Comparison of ENCODE assay signal across 8 cellular contexts in the genomic region with DNA sequence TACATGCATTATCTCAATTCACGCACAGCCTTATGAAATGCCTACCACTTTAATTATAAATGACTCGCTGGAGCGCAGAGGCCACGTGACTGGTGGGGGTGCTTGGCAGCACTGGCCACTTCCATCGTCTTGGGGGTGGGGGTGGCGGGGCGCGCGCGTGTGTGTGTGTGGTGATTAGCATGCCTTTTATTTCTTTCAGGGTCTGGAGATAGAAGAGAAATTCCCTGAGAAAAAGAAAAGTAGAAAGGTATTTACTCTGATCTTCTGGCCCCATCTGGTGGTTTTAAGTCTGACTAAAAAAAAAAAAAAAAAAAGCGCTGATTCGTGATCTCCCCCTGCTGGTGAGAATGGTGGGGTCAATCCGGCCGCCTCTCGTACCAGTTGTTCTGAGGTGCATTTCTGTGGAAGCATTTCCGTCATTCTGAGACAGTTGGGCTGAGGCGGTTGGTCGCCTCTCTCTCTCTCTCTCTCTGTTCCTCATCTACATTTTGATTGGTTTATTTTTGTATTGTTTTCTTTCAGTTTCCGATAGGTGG. TPM values are rescaled to one million over a fixed set of nuclear protein-coding genes. Genes with fewer than 3 reads are reported as not detected.
DNase-seq lines count a peak whose midpoint lies in the region; ATAC-seq lines count a peak whose summit lies in the region.

A gene with protein sequence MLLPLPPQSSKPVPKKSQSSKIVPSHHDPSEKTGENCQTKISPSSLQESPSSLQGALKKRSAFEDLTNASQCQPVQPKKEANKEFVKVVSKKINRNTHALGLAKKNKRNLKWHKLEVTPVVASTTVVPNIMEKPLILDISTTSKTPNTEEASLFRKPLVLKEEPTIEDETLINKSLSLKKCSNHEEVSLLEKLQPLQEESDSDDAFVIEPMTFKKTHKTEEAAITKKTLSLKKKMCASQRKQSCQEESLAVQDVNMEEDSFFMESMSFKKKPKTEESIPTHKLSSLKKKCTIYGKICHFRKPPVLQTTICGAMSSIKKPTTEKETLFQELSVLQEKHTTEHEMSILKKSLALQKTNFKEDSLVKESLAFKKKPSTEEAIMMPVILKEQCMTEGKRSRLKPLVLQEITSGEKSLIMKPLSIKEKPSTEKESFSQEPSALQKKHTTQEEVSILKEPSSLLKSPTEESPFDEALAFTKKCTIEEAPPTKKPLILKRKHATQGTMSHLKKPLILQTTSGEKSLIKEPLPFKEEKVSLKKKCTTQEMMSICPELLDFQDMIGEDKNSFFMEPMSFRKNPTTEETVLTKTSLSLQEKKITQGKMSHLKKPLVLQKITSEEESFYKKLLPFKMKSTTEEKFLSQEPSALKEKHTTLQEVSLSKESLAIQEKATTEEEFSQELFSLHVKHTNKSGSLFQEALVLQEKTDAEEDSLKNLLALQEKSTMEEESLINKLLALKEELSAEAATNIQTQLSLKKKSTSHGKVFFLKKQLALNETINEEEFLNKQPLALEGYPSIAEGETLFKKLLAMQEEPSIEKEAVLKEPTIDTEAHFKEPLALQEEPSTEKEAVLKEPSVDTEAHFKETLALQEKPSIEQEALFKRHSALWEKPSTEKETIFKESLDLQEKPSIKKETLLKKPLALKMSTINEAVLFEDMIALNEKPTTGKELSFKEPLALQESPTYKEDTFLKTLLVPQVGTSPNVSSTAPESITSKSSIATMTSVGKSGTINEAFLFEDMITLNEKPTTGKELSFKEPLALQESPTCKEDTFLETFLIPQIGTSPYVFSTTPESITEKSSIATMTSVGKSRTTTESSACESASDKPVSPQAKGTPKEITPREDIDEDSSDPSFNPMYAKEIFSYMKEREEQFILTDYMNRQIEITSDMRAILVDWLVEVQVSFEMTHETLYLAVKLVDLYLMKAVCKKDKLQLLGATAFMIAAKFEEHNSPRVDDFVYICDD (N-terminal part only) (plus strand): TSS at position 402 of the 536 bp plus-strand sequence. CDS start 80,399 bp downstream, outside the sequence.

- no peaks in the 10 kb centered on the region for H3K36me3 ChIP-seq in CD4-positive, CD25-positive, alpha-beta regulatory T cell (ENCODE audit: control insufficient read depth, insufficient read depth, low read length)
- H3K36me3 ChIP-seq in mesodermal cell (ENCODE audit: control insufficient read depth, insufficient read depth, low read length) = no peaks in the 10 kb centered on the region

- H3K4me3 ChIP-seq in CD4-positive, CD25-positive, alpha-beta regulatory T cell (ENCODE audit: low read depth, low read length) = peak within 1 kb of the TSS; percentile 64
- H3K4me3 ChIP-seq in mesodermal cell (ENCODE audit: extremely low read depth, insufficient read depth, low read length, poor library complexity, severe bottlenecking) = no peak within 1 kb of the TSS

- H3K4me1 ChIP-seq in CD4-positive, CD25-positive, alpha-beta regulatory T cell (ENCODE audit: control insufficient read depth, insufficient read depth, low read length, poor library complexity, severe bottlenecking) = no peaks in the 10 kb centered on the region
- H3K4me1 ChIP-seq in mesodermal cell (ENCODE audit: control insufficient read depth, insufficient read depth, low read length, poor library complexity, severe bottlenecking) = peaks cover 20% of the 10 kb centered on the region

- no CpG with 5 or more reads among the region's 19 CpGs for WGBS in mesodermal cell (ENCODE audit: insufficient coverage in 2 of 2), 2 experiments

- H3K27ac Mint-ChIP-seq in CD4-positive, CD25-positive, alpha-beta regulatory T cell = peak within 1 kb of the TSS; percentile 66 to 79 (median 72)
- H3K27ac Mint-ChIP-seq in activated CD4-positive, alpha-beta memory T cell treated with anti-CD3 and anti-CD28 coated beads for 36 hours = peak within 1 kb of the TSS; percentile 88

- CTCF ChIA-PET in activated CD4-positive, alpha-beta memory T cell treated with anti-CD3 and anti-CD28 coated beads for 36 hours (lab: Charles Lee) = interaction anchor here (0.7 to 1.2 kb wide), 4 partner anchors 19 to 540 kb away, joined by 3 read pairs; a partner anchor contains a TSS

- POLR2A ChIA-PET in activated CD4-positive, alpha-beta memory T cell treated with anti-CD3 and anti-CD28 coated beads for 36 hours (lab: Charles Lee) = interaction anchor here (0.6 to 0.7 kb wide), 2 partner anchors 378 to 972 kb away, joined by 3 read pairs; no protein-coding TSS in a partner anchor

- H3K27ac ChIP-seq in CD4-positive, CD25-positive, alpha-beta regulatory T cell (ENCODE audit: insufficient read depth, low read length, poor library complexity, severe bottlenecking) = peak within 1 kb of the TSS; percentile 51
- H3K27ac ChIP-seq in mesodermal cell (ENCODE audit: low read depth, low read length, severe bottlenecking) = peak within 1 kb of the TSS; percentile 45

- no peaks in the 10 kb centered on the region for H3K36me3 Mint-ChIP-seq in CD4-positive, CD25-positive, alpha-beta regulatory T cell
- H3K36me3 Mint-ChIP-seq in activated CD4-positive, alpha-beta memory T cell treated with anti-CD3 and anti-CD28 coated beads for 36 hours = no peaks in the 10 kb centered on the region

- H3K9me3 ChIP-seq in CD4-positive, CD25-positive, alpha-beta regulatory T cell (ENCODE audit: control insufficient read depth in 2 of 2, low read length in 2 of 2) = no peaks in the 10 kb centered on the region
- H3K9me3 ChIP-seq in mesodermal cell (ENCODE audit: control insufficient read depth, low read length) = no peaks in the 10 kb centered on the region

- H3K9me3 Mint-ChIP-seq in CD4-positive, CD25-positive, alpha-beta regulatory T cell = no peaks in the 10 kb centered on the region
- H3K9me3 Mint-ChIP-seq in activated CD4-positive, alpha-beta memory T cell treated with anti-CD3 and anti-CD28 coated beads for 36 hours = no peaks in the 10 kb centered on the region

- peak; percentile 46 to 88 (median 78) for DNase-seq in CD4-positive, CD25-positive, alpha-beta regulatory T cell
- peak; percentile 47 to 78 for DNase-seq in NCI-H526 (lab: John Stamatoyannopoulos, UW)
- DNase-seq in activated CD4-positive, alpha-beta memory T cell treated with anti-CD3 and anti-CD28 coated beads for 36 hours = peak; percentile 77
- peak; percentile 57 for DNase-seq in ecto neural progenitor cell (ENCODE audit: low spot score)
- DNase-seq in stimulated activated CD8-positive, alpha-beta memory T cell treated with anti-CD3 and anti-CD28 coated beads, Interleukin-15, amount 100 ng/mL, for 24 hours (ENCODE audit: low read depth) = peak; percentile 12

- H3K27me3 Mint-ChIP-seq in CD4-positive, CD25-positive, alpha-beta regulatory T cell = no peaks in the 10 kb centered on the region
- no peaks in the 10 kb centered on the region for H3K27me3 Mint-ChIP-seq in activated CD4-positive, alpha-beta memory T cell treated with anti-CD3 and anti-CD28 coated beads for 36 hours

- H3K4me1 Mint-ChIP-seq in CD4-positive, CD25-positive, alpha-beta regulatory T cell = peaks cover 4 to 13% (median 8%) of the 10 kb centered on the region in 4 donors
- peaks cover 8% of the 10 kb centered on the region for H3K4me1 Mint-ChIP-seq in activated CD4-positive, alpha-beta memory T cell treated with anti-CD3 and anti-CD28 coated beads for 36 hours (ENCODE audit: low read depth)

- H3K4me3 Mint-ChIP-seq in CD4-positive, CD25-positive, alpha-beta regulatory T cell = peak within 1 kb of the TSS; percentile 72 to 83 (median 80)
- peak within 1 kb of the TSS; percentile 66 for H3K4me3 Mint-ChIP-seq in activated CD4-positive, alpha-beta memory T cell treated with anti-CD3 and anti-CD28 coated beads for 36 hours

- no peaks in the 10 kb centered on the region for H3K27me3 ChIP-seq in CD4-positive, CD25-positive, alpha-beta regulatory T cell (ENCODE audit: control insufficient read depth, insufficient read depth, low read length)

- intact Hi-C loops in activated CD4-positive, alpha-beta memory T cell treated with anti-CD3 and anti-CD28 coated beads for 36 hours (cut with micrococcal nuclease) = loop anchor here (2.0 kb wide), 1 partner anchor 282 kb away; a partner anchor contains a TSS

- ATAC-seq in CD4-positive, CD25-positive, alpha-beta regulatory T cell (ENCODE audit: low read depth in 2 of 2) = peak; percentile 91 to 92
- ATAC-seq in GM19351 (IDR thresholded peaks at IDR 0.05; ENCODE audit: unreplicated experiment) (peak; percentile 98), HG03460 (IDR thresholded peaks at IDR 0.05; ENCODE audit: unreplicated experiment) (peak; percentile 99)

RNA-seq across cellular contexts. Expression of the gene that starts here (rescaled TPM):
- total RNA-seq in CD4-positive, CD25-positive, alpha-beta regulatory T cell = 0.07 TPM
- not detected for polyA plus RNA-seq in CD4-positive, CD25-positive, alpha-beta regulatory T cell
- total RNA-seq in activated CD4-positive, alpha-beta memory T cell treated with anti-CD3 and anti-CD28 coated beads for 36 hours = under 1 TPM; 0.14 to 0.90 TPM
- polyA plus RNA-seq in mesodermal cell (2013, experiment 1 of 2) = 0.15 TPM
- 0.20 TPM for polyA plus RNA-seq in mesodermal cell (2013, experiment 2 of 2)

Comparison
In these comparisons a context has a peak if more than half of its experiments do, and no peak if none do; other contexts are left out.
1. Peak in DNase-seq, ATAC-seq, H3K4me3 ChIP-seq and H3K27ac ChIP-seq in CD4-positive, CD25-positive, alpha-beta regulatory T cell; RNA of the gene not detected or under 1 TPM.
2. Peak in DNase-seq in activated CD4-positive, alpha-beta memory T cell treated with anti-CD3 and anti-CD28 coated beads for 36 hours; RNA of the gene not detected or under 1 TPM.
3. DNase-seq: peak in every context shown above with its lines; median percentile 78 in CD4-positive, CD25-positive, alpha-beta regulatory T cell; 77 in activated CD4-positive, alpha-beta memory T cell treated with anti-CD3 and anti-CD28 coated beads for 36 hours; 62 in NCI-H526; 57 in ecto neural progenitor cell; 12 in stimulated activated CD8-positive, alpha-beta memory T cell treated with anti-CD3 and anti-CD28 coated beads, Interleukin-15, amount 100 ng/mL, for 24 hours.